In genomic region chr17:83183150-83183820, GRCh38 we compare ENCODE assay signal across 17 cellular contexts.
DNase-seq lines count a peak whose midpoint lies in the region; ATAC-seq and TF ChIP-seq lines count a peak whose summit lies in the region.
"Had no signal": no experiment of that assay in that cellular context is flagged by ENCODE, and none has a peak within 500 bp of the region (broad histone marks: within the 10 kb centered on the region; RNA-seq: fewer than 3 reads in every experiment).

No MANE protein-coding gene starts in this region.

- TF ChIP-seq CTCF in DND-41 (IDR thresholded peaks at IDR 0.05; ENCODE audit: borderline replicate concordance, extremely low read depth, low read length, poor library complexity, severe bottlenecking) (no peak), glutamatergic neuron (IDR thresholded peaks at IDR 0.05; ENCODE audit: partially characterized antibody, unreplicated experiment) (no peak), osteocyte (IDR thresholded peaks at IDR 0.05) (no peak)

- H3K4me3 Mint-ChIP-seq in glutamatergic neuron (ENCODE audit: unreplicated experiment) (no peak overlapping the region), osteocyte (ENCODE audit: unreplicated experiment) (no peak overlapping the region)
- H3K4me3 Mint-ChIP-seq: stimulated activated naive CD8-positive, alpha-beta T cell treated with anti-CD3 and anti-CD28 coated beads, Interleukin-15, Interleukin-2, amounts not matched to agents 100 ng/mL and 50 ng/mL, for 24 hours; T-helper 17 cell had no signal

- no peaks in the 10 kb centered on the region for H4K20me1 ChIP-seq in BLaER1 treated with 17β-estradiol and CSF1 and Interleukin-3, amounts not matched to agents 10 nM and 100 nM
- H4K20me1 ChIP-seq in DND-41 (ENCODE audit: insufficient read depth, low read length), result no peaks in the 10 kb centered on the region

- peaks cover 32% of the 10 kb centered on the region for H3K4me1 Mint-ChIP-seq in glutamatergic neuron (ENCODE audit: low read depth, unreplicated experiment)
- peaks cover 30% of the 10 kb centered on the region for H3K4me1 Mint-ChIP-seq in osteocyte (ENCODE audit: unreplicated experiment)

- no peak for ATAC-seq in DND-41 (ENCODE audit: insufficient read depth, low read depth)
- no peak for ATAC-seq in HG03565 (IDR thresholded peaks at IDR 0.05; ENCODE audit: unreplicated experiment)
- no peak for ATAC-seq in GM21381 (IDR thresholded peaks at IDR 0.05; ENCODE audit: unreplicated experiment)
- ATAC-seq: T-helper 17 cell had no signal

- no peaks in the 10 kb centered on the region for H3K36me3 ChIP-seq in BLaER1 treated with 17β-estradiol and CSF1 and Interleukin-3, amounts not matched to agents 10 nM and 100 nM
- H3K36me3 ChIP-seq in DND-41 (ENCODE audit: insufficient read depth, low read length), result no peaks in the 10 kb centered on the region

- DNase-seq in DND-41, result peak; percentile 1
- DNase-seq in glutamatergic neuron, result no peak
- peak; percentile 75 for DNase-seq in osteocyte (ENCODE audit: extremely low spot score, unreplicated experiment)
- DNase-seq in NCI-H146 treated with DMSO at 0.1 percent for 48 hours (lab: John Stamatoyannopoulos, UW; ENCODE audit: unreplicated experiment), result no peak
- DNase-seq: anterior cingulate cortex, hippocampal formation, KG1, midbrain, NCI-H2081 treated with DMSO at 0.1 percent for 48 hours, NCI-H510A treated with DMSO at 0.1 percent for 48 hours, SIG-M5, T-helper 17 cell had no signal

- H3K27me3 ChIP-seq in BLaER1 treated with 17β-estradiol and CSF1 and Interleukin-3, amounts not matched to agents 10 nM and 100 nM, result no peaks in the 10 kb centered on the region
- peaks cover 3% of the 10 kb centered on the region for H3K27me3 ChIP-seq in DND-41 (ENCODE audit: insufficient read depth, low read length, poor library complexity)

- H3K27ac ChIP-seq in BLaER1 treated with 17β-estradiol and CSF1 and Interleukin-3, amounts not matched to agents 10 nM and 100 nM, result peak overlapping the region in 5 of 11 experiments; percentile 6 to 61 (median 52); a peak in 7 of 22 replicates
- H3K27ac ChIP-seq in DND-41 (ENCODE audit: low read length), result no peak overlapping the region

- H2AFZ ChIP-seq in DND-41 (ENCODE audit: low read depth, low read length), result no peak overlapping the region

- H3K9me3 Mint-ChIP-seq in glutamatergic neuron (ENCODE audit: unreplicated experiment), result peaks cover 2% of the 10 kb centered on the region
- H3K9me3 Mint-ChIP-seq in osteocyte (ENCODE audit: unreplicated experiment), result peaks cover 6% of the 10 kb centered on the region
- H3K9me3 Mint-ChIP-seq: stimulated activated naive CD8-positive, alpha-beta T cell treated with anti-CD3 and anti-CD28 coated beads, Interleukin-15, Interleukin-2, amounts not matched to agents 100 ng/mL and 50 ng/mL, for 24 hours had no signal

- H3K36me3 Mint-ChIP-seq in glutamatergic neuron (ENCODE audit: unreplicated experiment) (peaks cover 6% of the 10 kb centered on the region), osteocyte (ENCODE audit: unreplicated experiment) (peaks cover 1% of the 10 kb centered on the region)

- H3K9ac ChIP-seq in BLaER1 treated with 17β-estradiol and CSF1 and Interleukin-3, amounts not matched to agents 10 nM and 100 nM, result 0 out of 22 replicates have a peak overlapping the region, but pooled peaks of 2 of the 11 experiments have one; percentile 17
- H3K9ac ChIP-seq in DND-41 (ENCODE audit: low read depth, low read length), result no peak overlapping the region

- peaks cover 14 to 26% (median 23%) of the 10 kb centered on the region in 10 experiments for H3K4me1 ChIP-seq in BLaER1 treated with 17β-estradiol and CSF1 and Interleukin-3, amounts not matched to agents 10 nM and 100 nM
- H3K4me1 ChIP-seq in DND-41 (ENCODE audit: insufficient read depth, low read length), result no peaks in the 10 kb centered on the region
- H3K4me1 ChIP-seq: Caco-2 had no signal

- H3K9me3 ChIP-seq in BLaER1 treated with 17β-estradiol and CSF1 and Interleukin-3, amounts not matched to agents 10 nM and 100 nM (replicated peaks in 1 of 11), result peaks cover 6 to 10% (median 7%) of the 10 kb centered on the region in 11 experiments
- no peaks in the 10 kb centered on the region for H3K9me3 ChIP-seq in DND-41 (ENCODE audit: insufficient read depth, low read length, severe bottlenecking)

- H3K4me2 ChIP-seq in BLaER1 treated with 17β-estradiol and CSF1 and Interleukin-3, amounts not matched to agents 10 nM and 100 nM, result peak overlapping the region; percentile 10 to 79 (median 33); a peak in 20 of 22 replicates
- no peak overlapping the region for H3K4me2 ChIP-seq in DND-41 (ENCODE audit: insufficient read depth, low read length)

- H3K27me3 Mint-ChIP-seq in glutamatergic neuron (ENCODE audit: unreplicated experiment) (peaks cover 4% of the 10 kb centered on the region), osteocyte (ENCODE audit: unreplicated experiment) (no peaks in the 10 kb centered on the region)
- H3K27me3 Mint-ChIP-seq: stimulated activated naive CD8-positive, alpha-beta T cell treated with anti-CD3 and anti-CD28 coated beads, Interleukin-15, Interleukin-2, amounts not matched to agents 100 ng/mL and 50 ng/mL, for 24 hours; T-helper 17 cell had no signal

- no peaks in the 10 kb centered on the region for H3K79me2 ChIP-seq in DND-41 (ENCODE audit: insufficient read depth, low read length)

- peak overlapping the region; percentile 64 for H3K27ac Mint-ChIP-seq in glutamatergic neuron (ENCODE audit: unreplicated experiment)
- peak overlapping the region; percentile 79 for H3K27ac Mint-ChIP-seq in osteocyte (ENCODE audit: unreplicated experiment)
- H3K27ac Mint-ChIP-seq: stimulated activated naive CD8-positive, alpha-beta T cell treated with anti-CD3 and anti-CD28 coated beads, Interleukin-15, Interleukin-2, amounts not matched to agents 100 ng/mL and 50 ng/mL, for 24 hours; T-helper 17 cell had no signal

- H3K4me3 ChIP-seq in BLaER1 treated with 17β-estradiol and CSF1 and Interleukin-3, amounts not matched to agents 10 nM and 100 nM, result no peak overlapping the region
- H3K4me3 ChIP-seq in DND-41 (ENCODE audit: low read depth in 1 of 2, low read length in 2 of 2), result no peak overlapping the region

Comparison
In these comparisons a context has a peak if more than half of its experiments do, and no peak if none do; other contexts are left out.
1. DNase-seq: peak in DND-41 (single experiment) and osteocyte (single experiment); none in glutamatergic neuron (single experiment) and NCI-H146 treated with DMSO at 0.1 percent for 48 hours (single experiment).